ENCODE assay signal across 12 cellular contexts in the genomic region with DNA sequence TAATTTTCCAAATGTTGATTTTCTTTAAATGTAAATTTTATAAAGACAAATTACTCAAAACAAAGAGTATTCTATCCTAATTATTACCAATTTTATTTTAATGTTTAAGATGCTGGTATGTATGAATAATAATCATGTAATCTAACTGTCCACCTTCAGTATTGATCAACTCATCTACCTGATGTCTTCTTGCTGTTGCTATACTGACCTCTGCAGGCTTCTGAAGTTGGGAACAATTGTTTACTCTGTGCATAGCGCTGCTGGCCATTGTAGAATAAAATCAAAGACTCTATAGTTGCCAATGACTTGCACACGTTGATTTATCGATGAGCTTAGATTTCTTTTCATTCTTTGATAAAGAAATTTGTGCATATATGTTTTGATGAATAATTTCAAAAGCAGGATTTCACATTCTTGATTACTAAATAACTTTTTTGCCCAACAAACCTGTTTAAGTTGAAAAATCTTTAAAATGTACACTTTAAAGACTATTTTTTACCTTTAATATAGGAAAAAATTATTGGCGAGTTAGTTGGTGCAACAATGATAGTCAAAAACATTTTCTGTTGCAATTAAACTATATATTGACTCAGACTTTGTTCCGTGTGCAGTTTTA.
DNase-seq lines count a peak whose midpoint lies in the region; FAIRE-seq and TF ChIP-seq lines count a peak whose summit lies in the region.
"Had no signal": no experiment of that assay in that cellular context is flagged by ENCODE, and none has a peak within 500 bp of the region (broad histone marks: within the 10 kb centered on the region; RNA-seq: fewer than 3 reads in every experiment).

No MANE protein-coding gene starts in this region.

- H3K4me3 ChIP-seq in adrenal gland, result no peak overlapping the region
- H3K4me3 ChIP-seq: heart left ventricle, thoracic aorta had no signal

- no peaks in the 10 kb centered on the region for H3K36me3 ChIP-seq in adrenal gland (replicated peaks in 1 of 2)
- H3K36me3 ChIP-seq: heart left ventricle, sigmoid colon, thoracic aorta had no signal

- intact Hi-C loops in adrenal gland (cut with DNase I), result no loop called here
- intact Hi-C loops in posterior cingulate gyrus (cut with DNase I), result no loop called here

- 50 to 63% (median 55%) methylated on average over 5 of the region's 5 CpGs for WGBS in adrenal gland, 4 donors

- no peak for TF ChIP-seq POLR2A in adrenal gland (IDR thresholded peaks at IDR 0.05)

- TF ChIP-seq CTCF in adrenal gland (IDR thresholded peaks at IDR 0.05), result no peak

- DNase-seq in EH (ENCODE audit: low read depth), result peak; percentile 6
- peak; percentile 2 for DNase-seq in HT1080 (ENCODE audit: low read depth)
- DNase-seq in medulla oblongata (ENCODE audit: extremely low spot score), result peak; percentile 14
- no peak for DNase-seq in DMS79 treated with DMSO at 0.1 percent for 48 hours (lab: John Stamatoyannopoulos, UW)
- DNase-seq in Kasumi-1 (lab: John Stamatoyannopoulos, UW), result no peak
- DNase-seq in adrenal gland, result no peak
- DNase-seq in posterior cingulate gyrus, result no peak
- DNase-seq: activated T-cell treated with anti-CD3 and anti-CD28 coated beads, Interleukin-2, amount 50 U/mL, for 4 hours; heart left ventricle; sigmoid colon had no signal

- no peak overlapping the region for H3K27ac ChIP-seq in adrenal gland
- H3K27ac ChIP-seq: heart left ventricle, thoracic aorta had no signal

- H3K4me1 ChIP-seq in adrenal gland (replicated peaks in 1 of 2), result no peaks in the 10 kb centered on the region
- H3K4me1 ChIP-seq: heart left ventricle had no signal

- peak; percentile 65 for FAIRE-seq in TTC549 (lab: Jason Lieb, UNC)

- peaks cover 0 to 6% (median 0%) of the 10 kb centered on the region in 3 donors for H3K9me3 ChIP-seq in adrenal gland (replicated peaks in 1 of 3)
- H3K9me3 ChIP-seq: heart left ventricle, sigmoid colon, thoracic aorta had no signal

- no peaks in the 10 kb centered on the region for H3K27me3 ChIP-seq in adrenal gland
- H3K27me3 ChIP-seq: heart left ventricle, sigmoid colon had no signal

Comparison
In these comparisons a context has a peak if more than half of its experiments do, and no peak if none do; other contexts are left out.
1. DNase-seq: peak in EH (single experiment), HT1080 (single experiment) and medulla oblongata (single experiment); none in DMS79 treated with DMSO at 0.1 percent for 48 hours (single experiment), Kasumi-1 (0 of 2), adrenal gland (0 of 7) and posterior cingulate gyrus (0 of 10).